8 cellular contexts compared by ENCODE assay signal in the genomic region with DNA sequence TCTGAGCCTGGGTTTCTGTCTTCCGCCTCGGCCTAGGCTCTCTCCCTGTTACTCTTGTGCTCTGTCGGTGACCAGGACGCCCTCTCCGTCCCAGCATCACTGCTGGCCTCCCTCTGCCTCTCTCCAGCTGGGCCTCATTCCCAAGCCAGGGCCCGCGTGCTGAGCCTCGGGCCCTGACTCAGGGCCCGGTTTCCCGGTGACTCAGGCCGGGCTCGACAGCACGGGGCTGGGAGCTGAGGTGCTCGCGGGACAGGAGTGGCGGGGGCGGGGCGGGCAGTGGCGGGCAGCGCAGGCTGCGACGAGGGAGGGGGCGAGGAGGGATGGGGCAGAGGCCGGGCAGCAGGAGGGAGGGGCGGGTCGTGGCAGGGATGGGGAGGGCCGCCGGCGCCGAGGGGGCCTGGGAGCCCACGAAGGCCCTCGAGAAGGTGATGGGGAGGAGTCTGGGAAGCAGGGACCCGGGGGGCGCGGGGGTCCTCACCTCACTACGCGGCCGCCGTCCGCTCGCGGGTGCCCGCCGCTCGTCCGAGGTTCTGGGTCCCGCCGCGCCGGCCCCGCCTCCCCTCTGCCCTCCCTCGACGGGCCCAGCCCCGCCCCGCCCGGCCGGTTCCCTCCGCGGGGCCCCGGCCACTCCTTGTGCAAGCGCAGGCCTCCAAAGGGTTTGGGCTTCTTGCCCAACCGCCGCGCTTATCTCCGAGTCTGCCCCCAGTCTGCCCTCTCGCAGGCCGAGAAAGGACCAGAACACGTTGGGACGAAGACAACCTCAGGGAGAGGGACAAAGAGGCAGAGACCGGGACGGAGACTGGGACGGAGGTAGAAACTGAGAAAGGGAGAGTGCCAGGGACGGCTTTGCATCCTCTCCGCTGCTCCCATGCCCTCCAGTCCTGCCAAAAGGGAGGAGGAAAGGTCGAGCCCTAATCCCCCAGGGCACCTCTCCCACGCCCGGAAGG. TPM values are rescaled to one million over a fixed set of nuclear protein-coding genes. Genes with fewer than 3 reads are reported as not detected.
DNase-seq lines count a peak whose midpoint lies in the region; TF ChIP-seq lines count a peak whose summit lies in the region.

A gene with protein sequence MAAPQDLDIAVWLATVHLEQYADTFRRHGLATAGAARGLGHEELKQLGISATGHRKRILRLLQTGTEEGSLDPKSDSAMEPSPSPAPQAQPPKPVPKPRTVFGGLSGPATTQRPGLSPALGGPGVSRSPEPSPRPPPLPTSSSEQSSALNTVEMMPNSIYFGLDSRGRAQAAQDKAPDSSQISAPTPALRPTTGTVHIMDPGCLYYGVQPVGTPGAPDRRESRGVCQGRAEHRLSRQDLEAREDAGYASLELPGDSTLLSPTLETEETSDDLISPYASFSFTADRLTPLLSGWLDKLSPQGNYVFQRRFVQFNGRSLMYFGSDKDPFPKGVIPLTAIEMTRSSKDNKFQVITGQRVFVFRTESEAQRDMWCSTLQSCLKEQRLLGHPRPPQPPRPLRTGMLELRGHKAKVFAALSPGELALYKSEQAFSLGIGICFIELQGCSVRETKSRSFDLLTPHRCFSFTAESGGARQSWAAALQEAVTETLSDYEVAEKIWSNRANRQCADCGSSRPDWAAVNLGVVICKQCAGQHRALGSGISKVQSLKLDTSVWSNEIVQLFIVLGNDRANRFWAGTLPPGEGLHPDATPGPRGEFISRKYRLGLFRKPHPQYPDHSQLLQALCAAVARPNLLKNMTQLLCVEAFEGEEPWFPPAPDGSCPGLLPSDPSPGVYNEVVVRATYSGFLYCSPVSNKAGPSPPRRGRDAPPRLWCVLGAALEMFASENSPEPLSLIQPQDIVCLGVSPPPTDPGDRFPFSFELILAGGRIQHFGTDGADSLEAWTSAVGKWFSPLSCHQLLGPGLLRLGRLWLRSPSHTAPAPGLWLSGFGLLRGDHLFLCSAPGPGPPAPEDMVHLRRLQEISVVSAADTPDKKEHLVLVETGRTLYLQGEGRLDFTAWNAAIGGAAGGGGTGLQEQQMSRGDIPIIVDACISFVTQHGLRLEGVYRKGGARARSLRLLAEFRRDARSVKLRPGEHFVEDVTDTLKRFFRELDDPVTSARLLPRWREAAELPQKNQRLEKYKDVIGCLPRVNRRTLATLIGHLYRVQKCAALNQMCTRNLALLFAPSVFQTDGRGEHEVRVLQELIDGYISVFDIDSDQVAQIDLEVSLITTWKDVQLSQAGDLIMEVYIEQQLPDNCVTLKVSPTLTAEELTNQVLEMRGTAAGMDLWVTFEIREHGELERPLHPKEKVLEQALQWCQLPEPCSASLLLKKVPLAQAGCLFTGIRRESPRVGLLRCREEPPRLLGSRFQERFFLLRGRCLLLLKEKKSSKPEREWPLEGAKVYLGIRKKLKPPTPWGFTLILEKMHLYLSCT (N-terminal part only) (minus strand): TSS at position 536 of the 947 bp plus-strand sequence. CDS start 1,744 bp downstream, outside the sequence.

- H4K20me1 ChIP-seq in SK-N-SH (ENCODE audit: insufficient read depth) (no peaks in the 10 kb centered on the region), osteoblast (ENCODE audit: insufficient read depth, low read length) (no peaks in the 10 kb centered on the region)

- TF ChIP-seq EP300 in SK-N-SH (IDR thresholded peaks at IDR 0.05; ENCODE audit: borderline replicate concordance in 1 of 2, low read depth in 1 of 2, low read length in 1 of 2): peak in 1 of 2 experiments; percentile 47; a peak in 1 of 4 replicates

- peaks cover 22% of the 10 kb centered on the region for H3F3A ChIP-seq in SK-N-SH (replicated peaks; ENCODE audit: insufficient read depth)

- no peaks in the 10 kb centered on the region for H3K27me3 ChIP-seq in SK-N-SH (ENCODE audit: insufficient read depth)
- H3K27me3 ChIP-seq in cardiac muscle cell: no peaks in the 10 kb centered on the region
- H3K27me3 ChIP-seq in osteoblast (ENCODE audit: insufficient read depth, low read length): no peaks in the 10 kb centered on the region

- H3K79me2 ChIP-seq in SK-N-SH (ENCODE audit: insufficient read depth) (peaks cover 20% of the 10 kb centered on the region; the same call in 1 of the 2 replicates), osteoblast (ENCODE audit: insufficient read depth, low read length) (no peaks in the 10 kb centered on the region)

- H3K9me3 ChIP-seq in SK-N-SH: no peaks in the 10 kb centered on the region
- H3K9me3 ChIP-seq in cardiac muscle cell (ENCODE audit: low read depth): no peaks in the 10 kb centered on the region
- no peaks in the 10 kb centered on the region for H3K9me3 ChIP-seq in osteoblast (ENCODE audit: low read depth, low read length)

- no peak for TF ChIP-seq RAD21 in SK-N-SH (IDR thresholded peaks at IDR 0.05; ENCODE audit: low read length)

- peak within 1 kb of the TSS; percentile 81 for H2AFZ ChIP-seq in SK-N-SH (ENCODE audit: low read depth)
- H2AFZ ChIP-seq in osteoblast (ENCODE audit: low read length): peak within 1 kb of the TSS; percentile 91

- peaks cover 19 to 40% of the 10 kb centered on the region in 2 experiments; a peak in 3 of 4 replicates for H3K4me1 ChIP-seq in SK-N-SH (ENCODE audit: control insufficient read depth in 1 of 2, insufficient read depth in 2 of 2, low read depth in 1 of 2, low read length in 1 of 2)
- H3K4me1 ChIP-seq in cardiac muscle cell (ENCODE audit: low read depth): peaks cover 9% of the 10 kb centered on the region
- peaks cover 15% of the 10 kb centered on the region for H3K4me1 ChIP-seq in osteoblast (ENCODE audit: insufficient read depth, low read length)

- H3K9me2 ChIP-seq in SK-N-SH: no peaks in the 10 kb centered on the region

- DNase-seq in SIG-M5 treated with dmso at 0.1 percent for 504 hours (lab: John Stamatoyannopoulos, UW; ENCODE audit: unreplicated experiment) (peak; percentile 80), SIG-M5 (lab: John Stamatoyannopoulos, UW) (no peak), SK-N-SH (peak; percentile 91), cardiac muscle cell (ENCODE audit: low read depth in 1 of 2, low spot score in 1 of 2) (peak; percentile 71 to 95), osteoblast (ENCODE audit: insufficient read length, low spot score, missing footprints) (peak; percentile 98), DMS153 treated with DMSO at 0.1 percent for 48 hours (lab: John Stamatoyannopoulos, UW; ENCODE audit: unreplicated experiment) (no peak)
- no peak for DNase-seq in NK-92 treated with Interleukin-12 subunit alpha and Interleukin-12 subunit beta, amount 100 ng/mL, for 24 hours (lab: John Stamatoyannopoulos, UW)

- H3K4me3 ChIP-seq in SK-N-SH (ENCODE audit: low read depth in 2 of 2, low read length in 1 of 2) (peak within 1 kb of the TSS; percentile 52 to 55), cardiac muscle cell (peak within 1 kb of the TSS; percentile 15), osteoblast (ENCODE audit: insufficient read depth, low read length) (peak within 1 kb of the TSS; percentile 55)

- H3K36me3 ChIP-seq in SK-N-SH (replicated peaks in 1 of 2; ENCODE audit: control insufficient read depth in 1 of 2, insufficient read depth in 2 of 2, low read length in 1 of 2) (peaks cover 8 to 14% of the 10 kb centered on the region in 2 experiments), cardiac muscle cell (no peaks in the 10 kb centered on the region), osteoblast (ENCODE audit: insufficient read depth, low read length) (no peaks in the 10 kb centered on the region)

- H3K4me2 ChIP-seq in SK-N-SH (peak within 1 kb of the TSS; percentile 69), osteoblast (ENCODE audit: insufficient read depth, low read length) (peak within 1 kb of the TSS; percentile 69)

- CTCF ChIA-PET in SK-N-SH (lab: Yijun Ruan, JAX): interaction anchor here (1.0 to 5.5 kb wide), 11 partner anchors 11 to 287 kb away, joined by 3 to 50 read pairs (median 8); a partner anchor contains a TSS

- 2% methylated on average over 35 of the region's 77 CpGs for WGBS in SK-N-SH (ENCODE audit: low lambda C conversion rate)

- no peak for TF ChIP-seq CTCF in SK-N-SH (IDR thresholded peaks at IDR 0.05)
- TF ChIP-seq CTCF in cardiac muscle cell (IDR thresholded peaks at IDR 0.05; ENCODE audit: low read depth, low read length): no peak
- TF ChIP-seq CTCF in osteoblast (IDR thresholded peaks at IDR 0.05; ENCODE audit: extremely low read depth, low read depth, low read length): no peak

- POLR2A ChIA-PET in SK-N-SH (lab: Yijun Ruan, JAX): interaction anchor here (1.5 to 2.6 kb wide), 4 partner anchors 199 to 287 kb away, joined by 5 to 8 read pairs (median 6); a partner anchor contains a TSS

- H3K27ac ChIP-seq in SK-N-SH (ENCODE audit: low read depth in 2 of 2, low read length in 1 of 2) (peak within 1 kb of the TSS; percentile 72 to 96), angular gyrus (ENCODE audit: low read depth, low read length) (peak within 1 kb of the TSS; percentile 6), cardiac muscle cell (no peak within 1 kb of the TSS), osteoblast (ENCODE audit: low read depth, low read length) (peak within 1 kb of the TSS; percentile 60)

- peak within 1 kb of the TSS; percentile 79 for H3K9ac ChIP-seq in SK-N-SH

TF ChIP-seq in SK-N-SH, 30 proteins besides CTCF, POLR2A, EP300 and RAD21 (continues in another document):
- TF ChIP-seq, protein P1, sequence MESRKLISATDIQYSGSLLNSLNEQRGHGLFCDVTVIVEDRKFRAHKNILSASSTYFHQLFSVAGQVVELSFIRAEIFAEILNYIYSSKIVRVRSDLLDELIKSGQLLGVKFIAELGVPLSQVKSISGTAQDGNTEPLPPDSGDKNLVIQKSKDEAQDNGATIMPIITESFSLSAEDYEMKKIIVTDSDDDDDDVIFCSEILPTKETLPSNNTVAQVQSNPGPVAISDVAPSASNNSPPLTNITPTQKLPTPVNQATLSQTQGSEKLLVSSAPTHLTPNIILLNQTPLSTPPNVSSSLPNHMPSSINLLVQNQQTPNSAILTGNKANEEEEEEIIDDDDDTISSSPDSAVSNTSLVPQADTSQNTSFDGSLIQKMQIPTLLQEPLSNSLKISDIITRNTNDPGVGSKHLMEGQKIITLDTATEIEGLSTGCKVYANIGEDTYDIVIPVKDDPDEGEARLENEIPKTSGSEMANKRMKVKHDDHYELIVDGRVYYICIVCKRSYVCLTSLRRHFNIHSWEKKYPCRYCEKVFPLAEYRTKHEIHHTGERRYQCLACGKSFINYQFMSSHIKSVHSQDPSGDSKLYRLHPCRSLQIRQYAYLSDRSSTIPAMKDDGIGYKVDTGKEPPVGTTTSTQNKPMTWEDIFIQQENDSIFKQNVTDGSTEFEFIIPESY (IDR thresholded peaks at IDR 0.05; ENCODE audit: borderline replicate concordance, low read depth): no peak
- TF ChIP-seq MXI1 (IDR thresholded peaks at IDR 0.05; ENCODE audit: low read depth, low read length): peak; percentile 73; the same call in 1 of the 2 replicates
- TF ChIP-seq, protein P2, sequence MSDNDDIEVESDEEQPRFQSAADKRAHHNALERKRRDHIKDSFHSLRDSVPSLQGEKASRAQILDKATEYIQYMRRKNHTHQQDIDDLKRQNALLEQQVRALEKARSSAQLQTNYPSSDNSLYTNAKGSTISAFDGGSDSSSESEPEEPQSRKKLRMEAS (IDR thresholded peaks at IDR 0.05; ENCODE audit: low read depth): peak; percentile 97
- peak; percentile 73 for TF ChIP-seq NFIC (IDR thresholded peaks at IDR 0.05; ENCODE audit: borderline replicate concordance)

RNA-seq across cellular contexts. Expression of the gene that starts here (rescaled TPM):
- polyA plus RNA-seq in SK-N-SH (2012; rRNA removed): 5.5 and 6.5 TPM in 2 replicates
- polyA plus RNA-seq in SK-N-SH (2012; cell fraction: cytosol; rRNA removed): 2.8 and 4.6 TPM in 2 replicates
- 31.5 and 41.8 TPM in 2 replicates for polyA plus RNA-seq in SK-N-SH (2012; cell fraction: nucleus; rRNA removed)
- total RNA-seq in cardiac muscle cell: 1.5 and 1.6 TPM in 2 replicates
- polyA plus RNA-seq in cardiac muscle cell: 0.59 and 1.4 TPM in 2 replicates
- 2.1 and 2.2 TPM in 2 replicates for total RNA-seq in osteoblast

Comparison
In these comparisons a context has a peak if more than half of its experiments do, and no peak if none do; other contexts are left out.
1. DNase-seq: peak in SIG-M5 treated with dmso at 0.1 percent for 504 hours (single experiment), SK-N-SH (single experiment), cardiac muscle cell (2 of 2) and osteoblast (single experiment); none in SIG-M5 (single experiment), DMS153 treated with DMSO at 0.1 percent for 48 hours (single experiment) and NK-92 treated with Interleukin-12 subunit alpha and Interleukin-12 subunit beta, amount 100 ng/mL, for 24 hours (single experiment).
2. Peak in every context shown above with its lines, with median percentiles within 50 percentile points of each other: H3K4me3 ChIP-seq.